In genomic region chr19:54777851-54778250, GRCh38 we compare ENCODE assay signal across 5 cellular contexts. TPM values are rescaled to one million over a fixed set of nuclear protein-coding genes. Genes with fewer than 3 reads are reported as not detected.
"Had no signal": no experiment of that assay in that cellular context is flagged by ENCODE, and none has a peak within 500 bp of the region (broad histone marks: within the 10 kb centered on the region; RNA-seq: fewer than 3 reads in every experiment).

No MANE protein-coding gene starts in this region.

RNA-seq across cellular contexts. Expression of gene KIR2DL1, which starts 8.3 kb away (rescaled TPM):
- total RNA-seq: HepG2, HT-29, HT1080, IMR-90, K562 had no signal

RNA-seq across cellular contexts. Expression of gene KIR2DL4, which starts 25.6 kb away (rescaled TPM):
- total RNA-seq: HepG2, HT-29, HT1080, IMR-90, K562 had no signal

RNA-seq across cellular contexts. Expression of gene KIR3DL1, which starts 38.4 kb away (rescaled TPM):
- total RNA-seq: HepG2, HT-29, HT1080, IMR-90, K562 had no signal

RNA-seq across cellular contexts. Expression of gene KIR2DL3, which starts 39.5 kb away (rescaled TPM):
- total RNA-seq: HepG2, HT-29, HT1080, IMR-90, K562 had no signal

RNA-seq across cellular contexts. Expression of gene KIR3DL3, which starts 53.6 kb away (rescaled TPM):
- total RNA-seq: HepG2, HT-29, HT1080, IMR-90, K562 had no signal
